In the genomic region with DNA sequence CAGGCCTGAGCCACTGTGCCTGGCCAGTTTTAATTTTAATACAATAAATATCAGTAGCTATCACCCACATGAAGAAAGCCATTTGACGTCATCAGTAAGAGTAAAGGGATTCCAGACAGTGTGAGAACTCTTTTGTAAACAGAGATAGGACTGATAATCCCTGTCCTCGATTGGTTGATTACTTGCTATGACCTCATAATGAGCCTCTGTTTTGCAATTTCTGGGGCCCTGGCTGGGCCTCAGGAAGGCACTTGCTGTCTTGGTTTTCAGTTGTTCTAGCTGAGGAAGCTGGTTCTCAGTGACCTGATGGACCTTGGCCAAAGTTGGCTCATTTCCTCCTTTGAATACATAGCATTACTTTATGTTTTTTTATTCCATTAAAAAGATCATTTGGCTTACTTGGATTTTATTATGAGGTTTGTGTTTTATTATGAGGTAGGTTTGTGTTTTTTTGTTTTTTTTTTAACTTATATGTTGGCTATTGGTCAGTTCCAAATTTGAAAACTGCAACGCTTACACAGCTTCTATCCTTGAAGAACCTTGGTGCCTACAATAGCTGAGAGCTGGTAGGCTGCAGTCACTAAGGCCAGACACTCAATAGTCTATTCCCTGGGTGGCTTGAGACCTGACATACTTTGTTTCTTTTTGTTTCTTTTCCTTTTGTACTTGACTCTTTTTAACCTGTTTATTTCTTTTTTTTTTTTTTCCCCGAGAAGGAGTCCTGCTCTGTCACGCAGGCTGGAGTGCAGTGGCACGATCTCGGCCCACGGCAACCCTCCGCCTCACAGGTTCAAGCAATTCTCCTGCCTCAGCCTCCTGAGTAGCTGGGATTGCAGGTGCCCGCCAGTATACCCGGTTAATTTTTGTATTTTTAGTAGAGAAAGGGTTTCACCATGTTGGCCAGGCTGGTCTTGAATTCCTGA, we compare ENCODE assay signal across 14 cellular contexts. TPM values are rescaled to one million over a fixed set of nuclear protein-coding genes. Genes with fewer than 3 reads are reported as not detected.
A peak's percentile ranks its signal among the peaks of the same experiment; 100 is the strongest.
DNase-seq lines count a peak whose midpoint lies in the region; ATAC-seq, FAIRE-seq and TF ChIP-seq lines count a peak whose summit lies in the region.
"Had no signal": no experiment of that assay in that cellular context is flagged by ENCODE, and none has a peak within 500 bp of the region (broad histone marks: within the 10 kb centered on the region; RNA-seq: fewer than 3 reads in every experiment).

No MANE protein-coding gene starts in this region.

- H3K36me3 ChIP-seq in lower lobe of right lung, result peaks cover 19% of the 10 kb centered on the region

- H3K27ac ChIP-seq in lower lobe of right lung, result peak overlapping the region; percentile 2

- H3K4me3 Mint-ChIP-seq in activated T-cell treated with anti-CD3 and anti-CD28 coated beads, Interleukin-2, amount 50 U/mL, for 24 hours, result no peak overlapping the region
- H3K4me3 Mint-ChIP-seq in type B pancreatic cell, result no peak overlapping the region

- H3K4me1 Mint-ChIP-seq in activated T-cell treated with anti-CD3 and anti-CD28 coated beads, Interleukin-2, amount 50 U/mL, for 24 hours (ENCODE audit: low read depth), result peaks cover 46% of the 10 kb centered on the region
- H3K4me1 Mint-ChIP-seq in type B pancreatic cell (ENCODE audit: unreplicated experiment), result peaks cover 17% of the 10 kb centered on the region

- intact Hi-C loops in lower lobe of right lung (cut with DNase I), result no loop called here

- H3K27me3 ChIP-seq in lower lobe of right lung (ENCODE audit: low read depth), result no peaks in the 10 kb centered on the region
- H3K27me3 ChIP-seq: ascending aorta had no signal

- FAIRE-seq in frontal cortex (lab: Jason Lieb, UNC), result no peak
- FAIRE-seq: A204.1, islet of Langerhans had no signal

- H3K9me3 ChIP-seq in lower lobe of right lung, result no peaks in the 10 kb centered on the region
- H3K9me3 ChIP-seq: ascending aorta had no signal

- TF ChIP-seq CTCF in cardiac fibroblast (IDR thresholded peaks at IDR 0.05; ENCODE audit: low read depth, low read length) (no peak), lower lobe of right lung (IDR thresholded peaks at IDR 0.05) (no peak), type B pancreatic cell (conservative IDR thresholded peaks at IDR 0.05) (no peak)

- H3K4me3 ChIP-seq in cardiac fibroblast (replicated peaks in 1 of 2; ENCODE audit: low read depth in 2 of 2, low read length in 2 of 2) (no peak overlapping the region), lower lobe of right lung (no peak overlapping the region)
- H3K4me3 ChIP-seq: ascending aorta had no signal

- peaks cover 45% of the 10 kb centered on the region for H3K36me3 Mint-ChIP-seq in activated T-cell treated with anti-CD3 and anti-CD28 coated beads, Interleukin-2, amount 50 U/mL, for 24 hours (ENCODE audit: low read depth)
- H3K36me3 Mint-ChIP-seq in type B pancreatic cell, result peaks cover 21% of the 10 kb centered on the region

- no peaks in the 10 kb centered on the region for H3K27me3 Mint-ChIP-seq in activated T-cell treated with anti-CD3 and anti-CD28 coated beads, Interleukin-2, amount 50 U/mL, for 24 hours
- no peaks in the 10 kb centered on the region for H3K27me3 Mint-ChIP-seq in type B pancreatic cell

- peak overlapping the region; percentile 47 for H3K27ac Mint-ChIP-seq in activated T-cell treated with anti-CD3 and anti-CD28 coated beads, Interleukin-2, amount 50 U/mL, for 24 hours
- peak overlapping the region; percentile 65 for H3K27ac Mint-ChIP-seq in type B pancreatic cell

- no peaks in the 10 kb centered on the region for H3K9me3 Mint-ChIP-seq in activated T-cell treated with anti-CD3 and anti-CD28 coated beads, Interleukin-2, amount 50 U/mL, for 24 hours
- no peaks in the 10 kb centered on the region for H3K9me3 Mint-ChIP-seq in type B pancreatic cell

- DNase-seq in activated T-cell treated with anti-CD3 and anti-CD28 coated beads, Interleukin-2, amount 50 U/mL, for 24 hours, result no peak
- no peak for DNase-seq in activated T-cell treated with anti-CD3 and anti-CD28 coated beads, Interleukin-2, amount 50 U/mL, for 48 hours
- DNase-seq in cardiac fibroblast (ENCODE audit: low read depth in 2 of 2) (peak; percentile 90 to 94), lower lobe of right lung (no peak), type B pancreatic cell (ENCODE audit: extremely low spot score, unreplicated experiment) (no peak), frontal cortex (ENCODE audit: low spot score in 2 of 2) (no peak)
- DNase-seq: H7, NCI-H1105, T-helper 9 cell had no signal

- H3K4me1 ChIP-seq in lower lobe of right lung, result peaks cover 42% of the 10 kb centered on the region
- H3K4me1 ChIP-seq: ascending aorta had no signal

- ATAC-seq in lower lobe of right lung, result peak; percentile 83 to 84
- ATAC-seq in HG03571 (IDR thresholded peaks at IDR 0.05; ENCODE audit: unreplicated experiment), result no peak
- ATAC-seq in HG02610 (IDR thresholded peaks at IDR 0.05; ENCODE audit: unreplicated experiment), result no peak

RNA-seq across cellular contexts. Expression of gene MARK2, which starts 20.0 kb away (rescaled TPM):
- total RNA-seq in lower lobe of right lung (44.9 TPM), type B pancreatic cell (ENCODE audit: low replicate concordance) (52.8 and 73.5 TPM in 2 replicates), frontal cortex (11.8 TPM)

RNA-seq across cellular contexts. Expression of gene SPINDOC, which starts 45.6 kb away (rescaled TPM):
- 21.7 TPM for total RNA-seq in lower lobe of right lung
- 33.7 and 61.6 TPM in 2 replicates for total RNA-seq in type B pancreatic cell (ENCODE audit: low replicate concordance)
- total RNA-seq in frontal cortex, result 13.0 TPM

RNA-seq across cellular contexts. Expression of gene RCOR2, which starts 58.1 kb away (rescaled TPM):
- total RNA-seq in lower lobe of right lung (0.18 TPM), type B pancreatic cell (ENCODE audit: low replicate concordance) (8.1 and 38.1 TPM in 2 replicates), frontal cortex (14.3 TPM)
- total RNA-seq: ascending aorta had no signal

Comparison
In these comparisons a context has a peak if more than half of its experiments do, and no peak if none do; other contexts are left out.
1. DNase-seq: peak in cardiac fibroblast (2 of 2); none in activated T-cell treated with anti-CD3 and anti-CD28 coated beads, Interleukin-2, amount 50 U/mL, for 24 hours (single experiment), activated T-cell treated with anti-CD3 and anti-CD28 coated beads, Interleukin-2, amount 50 U/mL, for 48 hours (0 of 2), lower lobe of right lung (single experiment), type B pancreatic cell (single experiment) and frontal cortex (0 of 2).
2. ATAC-seq: peak in lower lobe of right lung (2 of 2); none in HG03571 (single experiment) and HG02610 (single experiment).